Comparison of ENCODE assay signal across 16 cellular contexts in genomic region chr9:9730174-9730573, GRCh38.
"Had no signal": no experiment of that assay in that cellular context is flagged by ENCODE, and none has a peak within 500 bp of the region (broad histone marks: within the 10 kb centered on the region; RNA-seq: fewer than 3 reads in every experiment).

No MANE protein-coding gene starts in this region.

- H3K27me3 Mint-ChIP-seq: activated CD4-positive, alpha-beta memory T cell treated with anti-CD3 and anti-CD28 coated beads, Interleukin-2, amount 10 ng/mL, durations not matched to agents 7 days and 5 days; activated CD4-positive, alpha-beta T cell treated with anti-CD3 and anti-CD28 coated beads for 36 hours; naive thymus-derived CD4-positive, alpha-beta T cell had no signal

- H3K27ac Mint-ChIP-seq: activated CD4-positive, alpha-beta memory T cell treated with anti-CD3 and anti-CD28 coated beads, Interleukin-2, amount 10 ng/mL, durations not matched to agents 7 days and 5 days; activated CD4-positive, alpha-beta T cell treated with anti-CD3 and anti-CD28 coated beads for 36 hours; activated naive CD4-positive, alpha-beta T cell treated with anti-CD3 and anti-CD28 coated beads, Interleukin-2, amount 50 U/mL, for 72 hours; naive thymus-derived CD4-positive, alpha-beta T cell had no signal

- H3K36me3 Mint-ChIP-seq: activated naive CD4-positive, alpha-beta T cell treated with anti-CD3 and anti-CD28 coated beads, Interleukin-2, amount 50 U/mL, for 72 hours; naive thymus-derived CD4-positive, alpha-beta T cell had no signal

- H3K4me1 Mint-ChIP-seq: activated CD4-positive, alpha-beta memory T cell treated with anti-CD3 and anti-CD28 coated beads, Interleukin-2, amount 10 ng/mL, durations not matched to agents 7 days and 5 days; activated CD4-positive, alpha-beta T cell treated with anti-CD3 and anti-CD28 coated beads for 36 hours had no signal

- ATAC-seq: activated CD4-positive, alpha-beta T cell treated with anti-CD3 and anti-CD28 coated beads for 36 hours; activated naive CD4-positive, alpha-beta T cell treated with anti-CD3 and anti-CD28 coated beads, Interleukin-2, amount 50 U/mL, for 72 hours; activated T-cell treated with anti-CD3 and anti-CD28 coated beads, Interleukin-2, amount 50 U/mL, for 4 hours; gastroesophageal sphincter; naive thymus-derived CD4-positive, alpha-beta T cell; pancreas had no signal

- H3K4me3 Mint-ChIP-seq: activated CD4-positive, alpha-beta memory T cell treated with anti-CD3 and anti-CD28 coated beads, Interleukin-2, amount 10 ng/mL, durations not matched to agents 7 days and 5 days; activated CD4-positive, alpha-beta T cell treated with anti-CD3 and anti-CD28 coated beads for 36 hours; activated T-cell treated with anti-CD3 and anti-CD28 coated beads, Interleukin-2, amount 50 U/mL, for 4 hours; naive thymus-derived CD4-positive, alpha-beta T cell had no signal

- DNase-seq: activated CD4-positive, alpha-beta memory T cell treated with anti-CD3 and anti-CD28 coated beads, Interleukin-2, amount 10 ng/mL, durations not matched to agents 7 days and 5 days; activated CD4-positive, alpha-beta T cell treated with anti-CD3 and anti-CD28 coated beads for 36 hours; activated effector memory CD4-positive, alpha-beta T cell treated with anti-CD3 and anti-CD28 coated beads, Interleukin-2, amount 50 U/mL, for 16 hours; activated T-cell treated with anti-CD3 and anti-CD28 coated beads, Interleukin-2, amount 50 U/mL, for 4 hours; colonic mucosa; islet precursor cell; mammary epithelial cell; naive thymus-derived CD4-positive, alpha-beta T cell; pancreas; sigmoid colon; spleen; stomach; testis; upper lobe of left lung had no signal
